In genomic region chr3:46395210-46395661, GRCh38 we compare ENCODE assay signal across 12 cellular contexts. TPM values are rescaled to one million over a fixed set of nuclear protein-coding genes. Genes with fewer than 3 reads are reported as not detected.
A peak's percentile ranks its signal among the peaks of the same experiment; 100 is the strongest.
DNase-seq lines count a peak whose midpoint lies in the region; ATAC-seq and TF ChIP-seq lines count a peak whose summit lies in the region.
"Had no signal": no experiment of that assay in that cellular context is flagged by ENCODE, and none has a peak within 500 bp of the region (broad histone marks: within the 10 kb centered on the region; RNA-seq: fewer than 3 reads in every experiment).

No MANE protein-coding gene starts in this region.

- H3K36me3 ChIP-seq in hepatocyte (replicated peaks; ENCODE audit: insufficient read depth, low read depth), result no peaks in the 10 kb centered on the region

- H4K20me1 ChIP-seq in hepatocyte (ENCODE audit: insufficient read depth, poor library complexity, severe bottlenecking), result no peaks in the 10 kb centered on the region

- peaks cover 16% of the 10 kb centered on the region for H3K27me3 ChIP-seq in hepatocyte

- ATAC-seq in HG02852 (IDR thresholded peaks at IDR 0.05; ENCODE audit: unreplicated experiment) (no peak), HG03378 (IDR thresholded peaks at IDR 0.05; ENCODE audit: unreplicated experiment) (no peak), GM21367 (IDR thresholded peaks at IDR 0.05; ENCODE audit: unreplicated experiment) (no peak)
- ATAC-seq: activated CD4-positive, alpha-beta T cell treated with anti-CD3 and anti-CD28 coated beads for 36 hours had no signal

- H3K27ac ChIP-seq in 22Rv1, result no peak overlapping the region
- no peak overlapping the region for H3K27ac ChIP-seq in hepatocyte

- H3K4me2 ChIP-seq in hepatocyte, result no peak overlapping the region

- H3K4me3 ChIP-seq in GM12875 (ENCODE audit: low read depth, low read length), result no peak overlapping the region
- H3K4me3 ChIP-seq in hepatocyte, result no peak overlapping the region
- H3K4me3 ChIP-seq: skin epidermis had no signal

- no peak overlapping the region for H2AFZ ChIP-seq in hepatocyte

- H3K79me2 ChIP-seq in hepatocyte, result no peaks in the 10 kb centered on the region

- WGBS in hepatocyte (ENCODE audit: low lambda C conversion rate, missing lambda C conversion rate), result 82% methylated on average over 6 of the region's 6 CpGs

- H3K9me3 ChIP-seq in hepatocyte (ENCODE audit: low read depth), result no peaks in the 10 kb centered on the region

- DNase-seq in SIG-M5 (lab: John Stamatoyannopoulos, UW) (peak; percentile 14), hepatocyte (ENCODE audit: low spot score) (peak; percentile 27), foreskin melanocyte (no peak)
- DNase-seq: activated CD4-positive, alpha-beta T cell treated with anti-CD3 and anti-CD28 coated beads for 36 hours; NCI-H2227 treated with DMSO at 0.1 percent for 48 hours had no signal

- H3K9me2 ChIP-seq in hepatocyte (replicated peaks; ENCODE audit: insufficient read depth), result no peaks in the 10 kb centered on the region

- TF ChIP-seq CTCF in 22Rv1 (IDR thresholded peaks at IDR 0.05) (0 out of 2 replicates have a peak, but pooled peaks have one; percentile 2), GM12875 (IDR thresholded peaks at IDR 0.05; ENCODE audit: borderline replicate concordance, insufficient read depth, low read depth, low read length) (peak; percentile 41), hepatocyte (IDR thresholded peaks at IDR 0.05; ENCODE audit: poor library complexity) (no peak)

- no peaks in the 10 kb centered on the region for H3K4me1 ChIP-seq in hepatocyte (ENCODE audit: insufficient read depth)

RNA-seq across cellular contexts. Expression of gene CCRL2, which starts 11.8 kb away (rescaled TPM):
- total RNA-seq in hepatocyte, result 1.5 and 3.1 TPM in 2 replicates
- 1.6 and 4.0 TPM in 2 replicates for polyA plus RNA-seq in hepatocyte

RNA-seq across cellular contexts. Expression of gene CCR5, which starts 24.5 kb away (rescaled TPM):
- total RNA-seq in hepatocyte, result 0.07 TPM in 1 of 2 replicates, not detected in the other
- polyA plus RNA-seq in hepatocyte, result not detected in 2 replicates
- total RNA-seq: dermis microvascular lymphatic vessel endothelial cell had no signal

RNA-seq across cellular contexts. Expression of gene CCR2, which starts 41.3 kb away (rescaled TPM):
- 0.04 and 0.23 TPM in 2 replicates for total RNA-seq in hepatocyte
- polyA plus RNA-seq in hepatocyte, result not detected in 2 replicates
- total RNA-seq: dermis microvascular lymphatic vessel endothelial cell had no signal
